In genomic region chr1:224175615-224176014, GRCh38 we compare ENCODE assay signal across 9 cellular contexts. TPM values are rescaled to one million over a fixed set of nuclear protein-coding genes. Genes with fewer than 3 reads are reported as not detected.
DNase-seq lines count a peak whose midpoint lies in the region; ATAC-seq and TF ChIP-seq lines count a peak whose summit lies in the region.
"Had no signal": no experiment of that assay in that cellular context is flagged by ENCODE, and none has a peak within 500 bp of the region (broad histone marks: within the 10 kb centered on the region; RNA-seq: fewer than 3 reads in every experiment).

No MANE protein-coding gene starts in this region.

- H3K4me3 ChIP-seq in gastroesophageal sphincter (peak overlapping the region in 1 of 2 donors; percentile 23), ovary (no peak overlapping the region)

- H3K36me3 ChIP-seq in gastroesophageal sphincter (no peaks in the 10 kb centered on the region), ovary (no peaks in the 10 kb centered on the region)

- H3K9me3 ChIP-seq in gastroesophageal sphincter (no peaks in the 10 kb centered on the region), ovary (no peaks in the 10 kb centered on the region)

- 7% methylated on average over 12 of the region's 21 CpGs; no CpG with 5 or more reads in 1 of the 2 donors for WGBS in gastroesophageal sphincter (ENCODE audit: low coverage in 1 of 2), 2 donors
- WGBS in ovary, 3 donors, result 2 to 10% (median 2%) methylated on average over 21 of the region's 21 CpGs

- H3K4me1 ChIP-seq in gastroesophageal sphincter (peaks cover 0 to 12% (median 0%) of the 10 kb centered on the region in 3 donors), ovary (ENCODE audit: insufficient read depth) (no peaks in the 10 kb centered on the region)

- H3K27ac ChIP-seq in gastroesophageal sphincter (no peak overlapping the region), ovary (no peak overlapping the region)

- ATAC-seq in SK-N-SH treated with all-trans-retinoic acid at 6 μM for 48 hours (peak; percentile 79), gastroesophageal sphincter (peak; percentile 77), HG02970 (IDR thresholded peaks at IDR 0.05; ENCODE audit: low FRiP score, unreplicated experiment) (no peak)

- intact Hi-C loops in ovary (cut with DNase I), result no loop called here

- DNase-seq in Daoy (ENCODE audit: low read depth) (peak; percentile 65), ovary (peak; percentile 23 to 76 (median 43)), NCI-H446 treated with DMSO at 0.1 percent for 48 hours (lab: John Stamatoyannopoulos, UW) (no peak), dermis blood vessel endothelial cell (no peak)
- no peak for DNase-seq in NK-92 treated with Interleukin-12 subunit alpha and Interleukin-12 subunit beta, amount 100 ng/mL, for 24 hours (lab: John Stamatoyannopoulos, UW)
- DNase-seq: NCI-H82 had no signal

- H3K27me3 ChIP-seq in gastroesophageal sphincter (no peaks in the 10 kb centered on the region), ovary (no peaks in the 10 kb centered on the region)

- peak in 1 of 4 experiments; percentile 17 for TF ChIP-seq CTCF in gastroesophageal sphincter (IDR thresholded peaks at IDR 0.05)
- TF ChIP-seq CTCF in ovary (IDR thresholded peaks at IDR 0.05), result no peak

- TF ChIP-seq EP300 in gastroesophageal sphincter (IDR thresholded peaks at IDR 0.05) (no peak), ovary (IDR thresholded peaks at IDR 0.05) (no peak)

- TF ChIP-seq POLR2A in gastroesophageal sphincter (IDR thresholded peaks at IDR 0.05) (no peak), ovary (IDR thresholded peaks at IDR 0.05) (no peak)

TF ChIP-seq in SK-N-SH treated with all-trans-retinoic acid at 6 μM for 48 hours, 23 proteins besides CTCF, POLR2A, EP300 and RAD21:
- TF ChIP-seq ARNTL (CRISPR knock-in tag; IDR thresholded peaks at IDR 0.05; ENCODE audit: borderline replicate concordance, low read depth), result no peak
- no peak for TF ChIP-seq TSHZ2 (CRISPR knock-in tag; IDR thresholded peaks at IDR 0.05)
- no peak for TF ChIP-seq GLIS3 (CRISPR knock-in tag; IDR thresholded peaks at IDR 0.05)
- no peak for TF ChIP-seq ZNF565 (CRISPR knock-in tag; conservative IDR thresholded peaks at IDR 0.05; ENCODE audit: low read depth)
- no peak for TF ChIP-seq ISL1 (CRISPR knock-in tag; IDR thresholded peaks at IDR 0.05)
- TF ChIP-seq POU6F1 (CRISPR knock-in tag; IDR thresholded peaks at IDR 0.05; ENCODE audit: borderline replicate concordance, low read depth), result no peak
- no peak for TF ChIP-seq ESRRG (CRISPR knock-in tag; IDR thresholded peaks at IDR 0.05)
- no peak for TF ChIP-seq ZNF70 (CRISPR knock-in tag; IDR thresholded peaks at IDR 0.05)
- TF ChIP-seq TOX (CRISPR knock-in tag; IDR thresholded peaks at IDR 0.05; ENCODE audit: borderline replicate concordance), result no peak
- TF ChIP-seq OSR1 (CRISPR knock-in tag; IDR thresholded peaks at IDR 0.05), result no peak
- TF ChIP-seq SNAI2 (CRISPR knock-in tag; IDR thresholded peaks at IDR 0.05), result no peak
- TF ChIP-seq TCF4 (CRISPR knock-in tag; IDR thresholded peaks at IDR 0.05; ENCODE audit: borderline replicate concordance), result no peak
- TF ChIP-seq ZFP3 (CRISPR knock-in tag; IDR thresholded peaks at IDR 0.05), result no peak
- TF ChIP-seq BACH2 (CRISPR knock-in tag; IDR thresholded peaks at IDR 0.05; ENCODE audit: borderline replicate concordance), result no peak
- no peak for TF ChIP-seq CSRNP3 (CRISPR knock-in tag; IDR thresholded peaks at IDR 0.05)
- TF ChIP-seq RARB (CRISPR knock-in tag; IDR thresholded peaks at IDR 0.05), result no peak
- TF ChIP-seq ZC3H10 (CRISPR knock-in tag; IDR thresholded peaks at IDR 0.05), result no peak
- no peak for TF ChIP-seq ZFP30 (CRISPR knock-in tag; IDR thresholded peaks at IDR 0.05)

RNA-seq across cellular contexts. Expression of gene DEGS1, which starts 7.4 kb away (rescaled TPM):
- 60.7 and 61.8 TPM in 2 replicates for total RNA-seq in Daoy (2014; rRNA removed; shearing (Covaris generic))
- total RNA-seq in gastroesophageal sphincter, result 100 to 1,000 TPM; 118 to 150 (median 138) TPM
- total RNA-seq in ovary, result 10 to 100 TPM; 37.9 to 61.3 (median 47.3) TPM
- 100 to 1,000 TPM in 1 of 2 donors, 10 to 100 TPM in 1; 35.7 to 113 TPM for polyA plus RNA-seq in ovary
- 115 and 126 TPM in 2 replicates for total RNA-seq in dermis blood vessel endothelial cell

Comparison
In these comparisons a context has a peak if more than half of its experiments do, and no peak if none do; other contexts are left out.
1. DNase-seq: peak in Daoy (single experiment) and ovary (5 of 5); none in NK-92 treated with Interleukin-12 subunit alpha and Interleukin-12 subunit beta, amount 100 ng/mL, for 24 hours (single experiment), NCI-H446 treated with DMSO at 0.1 percent for 48 hours (single experiment) and dermis blood vessel endothelial cell (single experiment).